In the genomic region with DNA sequence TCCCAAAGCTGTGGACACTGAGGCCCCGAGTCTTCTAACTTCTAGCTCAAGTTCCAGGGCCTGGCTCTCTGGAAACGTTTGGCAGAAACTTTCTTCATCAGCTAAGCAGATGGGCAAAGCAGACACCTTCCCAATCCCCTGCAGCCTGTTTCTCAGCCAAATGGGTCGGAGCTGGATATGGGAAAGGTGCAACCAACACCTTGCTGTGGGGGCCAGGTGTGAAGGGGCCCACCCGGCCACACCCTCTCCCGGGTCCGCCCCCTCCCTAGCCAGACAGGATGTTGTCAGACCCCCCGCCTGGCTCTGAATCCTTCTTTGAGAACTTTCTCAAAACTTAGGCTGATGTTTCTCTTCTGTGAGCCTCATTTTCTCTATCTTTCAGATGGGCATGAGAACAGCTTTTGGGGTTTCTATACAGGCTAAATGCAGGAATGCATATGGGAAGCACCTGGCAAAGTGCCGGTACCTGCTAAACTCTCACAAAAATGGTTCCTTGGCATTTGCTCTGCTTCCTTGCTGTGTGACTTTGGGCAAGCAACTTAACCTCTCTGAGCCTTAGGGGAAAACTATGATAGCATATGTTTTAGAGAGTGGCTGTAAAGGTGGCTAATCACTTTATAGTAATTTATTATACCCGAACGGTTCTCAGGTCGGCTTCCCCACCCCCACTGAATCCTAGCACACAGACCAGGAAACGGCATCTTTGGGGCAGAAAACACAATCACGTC, we compare ENCODE assay signal across 12 cellular contexts. TPM values are rescaled to one million over a fixed set of nuclear protein-coding genes. Genes with fewer than 3 reads are reported as not detected.
DNase-seq lines count a peak whose midpoint lies in the region; ATAC-seq and TF ChIP-seq lines count a peak whose summit lies in the region.
"Had no signal": no experiment of that assay in that cellular context is flagged by ENCODE, and none has a peak within 500 bp of the region (broad histone marks: within the 10 kb centered on the region; RNA-seq: fewer than 3 reads in every experiment).

No MANE protein-coding gene starts in this region.

- H3K4me3 ChIP-seq in GM23338 = peak overlapping the region; percentile 90
- H3K4me3 ChIP-seq in adipocyte (ENCODE audit: low read length) = peak overlapping the region; percentile 96

- H3K27me3 Mint-ChIP-seq in GM23338 (ENCODE audit: insufficient read depth, low read depth, poor library complexity) = peaks cover 32% of the 10 kb centered on the region
- peaks cover 4 to 16% (median 11%) of the 10 kb centered on the region in 3 donors for H3K27me3 Mint-ChIP-seq in immature natural killer cell (ENCODE audit: low read depth in 3 of 3)
- peaks cover 13 to 17% of the 10 kb centered on the region in 2 donors for H3K27me3 Mint-ChIP-seq in stimulated activated naive B cell treated with anti-CD40 and anti-IgM and Interleukin-4, amounts not matched to agents 10 μg/mL and 1 μg/mL and 100 μg/mL, for 72 hours
- peaks cover 25% of the 10 kb centered on the region for H3K27me3 Mint-ChIP-seq in activated T-helper 2 cell treated with anti-CD3 and anti-CD28 coated beads, Interferon-gamma antibody, Interleukin-2, Interleukin-4, amounts not matched to agents 10 μg/mL and 5 μg/mL and 100 μg/mL, durations not matched to agents 14 hours and 24 hours and 36 hours (ENCODE audit: low read depth)

- DNase-seq in GM23338 (ENCODE audit: low spot score) (no peak), adipocyte (ENCODE audit: low read depth) (peak; percentile 15), immature natural killer cell (no peak), AG08395 (ENCODE audit: low spot score) (no peak)
- DNase-seq in stimulated activated naive B cell treated with anti-CD40 and anti-IgM and Interleukin-4, amounts not matched to agents 10 μg/mL and 1 μg/mL and 100 μg/mL, for 72 hours = no peak
- DNase-seq in activated T-helper 2 cell treated with anti-CD3 and anti-CD28 coated beads, Interferon-gamma antibody, Interleukin-2, Interleukin-4, amounts not matched to agents 10 μg/mL and 5 μg/mL and 100 μg/mL, durations not matched to agents 14 hours and 24 hours and 36 hours (ENCODE audit: low spot score) = no peak
- DNase-seq: GF-D8; KBM-7; stimulated activated CD4-positive, alpha-beta T cell treated with anti-CD3 and anti-CD28 coated beads, Interleukin-1b, Interleukin-23, amount 100 ng/mL, for 48 hours had no signal

- H3F3A ChIP-seq in GM23338 (replicated peaks; ENCODE audit: low read depth) = 0 out of 2 replicates have a peak, but pooled peaks cover 23% of the 10 kb centered on the region

- no peaks in the 10 kb centered on the region for H3K36me3 ChIP-seq in GM23338 (ENCODE audit: insufficient read depth)
- peaks cover 30% of the 10 kb centered on the region for H3K36me3 ChIP-seq in adipocyte (ENCODE audit: control insufficient read depth, insufficient read depth, low read length, severe bottlenecking)

- peak overlapping the region; percentile 99 for H3K4me2 ChIP-seq in GM23338

- H2AFZ ChIP-seq in GM23338 = no peak overlapping the region

- no peaks in the 10 kb centered on the region for H3K9me2 ChIP-seq in GM23338 (ENCODE audit: insufficient read depth)

- H3K36me3 Mint-ChIP-seq in GM23338 (ENCODE audit: low read depth) = peaks cover 31% of the 10 kb centered on the region
- no peaks in the 10 kb centered on the region for H3K36me3 Mint-ChIP-seq in immature natural killer cell
- peaks cover 3% of the 10 kb centered on the region in 2 donors for H3K36me3 Mint-ChIP-seq in stimulated activated naive B cell treated with anti-CD40 and anti-IgM and Interleukin-4, amounts not matched to agents 10 μg/mL and 1 μg/mL and 100 μg/mL, for 72 hours
- no peaks in the 10 kb centered on the region for H3K36me3 Mint-ChIP-seq in activated T-helper 2 cell treated with anti-CD3 and anti-CD28 coated beads, Interferon-gamma antibody, Interleukin-2, Interleukin-4, amounts not matched to agents 10 μg/mL and 5 μg/mL and 100 μg/mL, durations not matched to agents 14 hours and 24 hours and 36 hours (ENCODE audit: low read depth)

- peak overlapping the region; percentile 94 for H3K9ac ChIP-seq in adipocyte (ENCODE audit: low read length)

- TF ChIP-seq CTCF in GM23338 (conservative IDR thresholded peaks at IDR 0.05; ENCODE audit: low read depth in 2 of 2) = no peak

- H3K27me3 ChIP-seq in GM23338 (ENCODE audit: insufficient read depth) = peaks cover 39% of the 10 kb centered on the region
- H3K27me3 ChIP-seq in adipocyte (replicated peaks; ENCODE audit: control insufficient read depth, insufficient read depth, low read length) = no peaks in the 10 kb centered on the region

- no peaks in the 10 kb centered on the region for H3K9me3 ChIP-seq in adipocyte (ENCODE audit: control insufficient read depth, low read length)

- H3K4me1 Mint-ChIP-seq in GM23338 = peaks cover 84% of the 10 kb centered on the region
- peaks cover 22 to 23% of the 10 kb centered on the region in 2 donors for H3K4me1 Mint-ChIP-seq in immature natural killer cell
- H3K4me1 Mint-ChIP-seq in stimulated activated naive B cell treated with anti-CD40 and anti-IgM and Interleukin-4, amounts not matched to agents 10 μg/mL and 1 μg/mL and 100 μg/mL, for 72 hours = peaks cover 21 to 35% of the 10 kb centered on the region in 2 donors
- peaks cover 13% of the 10 kb centered on the region for H3K4me1 Mint-ChIP-seq in activated T-helper 2 cell treated with anti-CD3 and anti-CD28 coated beads, Interferon-gamma antibody, Interleukin-2, Interleukin-4, amounts not matched to agents 10 μg/mL and 5 μg/mL and 100 μg/mL, durations not matched to agents 14 hours and 24 hours and 36 hours (ENCODE audit: low read depth)

- no peak overlapping the region for H3K27ac ChIP-seq in GM23338 (ENCODE audit: low read depth)

- intact Hi-C loops in activated T-helper 2 cell treated with anti-CD3 and anti-CD28 coated beads, Interferon-gamma antibody, Interleukin-2, Interleukin-4, amounts not matched to agents 10 μg/mL and 5 μg/mL and 100 μg/mL, durations not matched to agents 14 hours and 24 hours and 36 hours (cut with micrococcal nuclease) = no loop called here

- ATAC-seq in GM23338 (no peak), HG03342 (IDR thresholded peaks at IDR 0.05; ENCODE audit: unreplicated experiment) (no peak), HG03457 (IDR thresholded peaks at IDR 0.05; ENCODE audit: unreplicated experiment) (no peak)
- ATAC-seq in stimulated activated naive B cell treated with anti-CD40 and anti-IgM and Interleukin-4, amounts not matched to agents 10 μg/mL and 1 μg/mL and 100 μg/mL, for 72 hours (replicated peaks) = no peak
- ATAC-seq: left lobe of liver had no signal

- H3K4me1 ChIP-seq in GM23338 (ENCODE audit: insufficient read depth) (peaks cover 71% of the 10 kb centered on the region), adipocyte (ENCODE audit: control insufficient read depth, insufficient read depth, low read length) (peaks cover 56% of the 10 kb centered on the region)

- peaks cover 9% of the 10 kb centered on the region for H3K79me2 ChIP-seq in GM23338 (replicated peaks; ENCODE audit: insufficient read depth)

- peaks cover 3% of the 10 kb centered on the region; the same call in 1 of the 3 replicates for H3K9me3 Mint-ChIP-seq in GM23338
- no peaks in the 10 kb centered on the region for H3K9me3 Mint-ChIP-seq in immature natural killer cell
- no peaks in the 10 kb centered on the region for H3K9me3 Mint-ChIP-seq in stimulated activated naive B cell treated with anti-CD40 and anti-IgM and Interleukin-4, amounts not matched to agents 10 μg/mL and 1 μg/mL and 100 μg/mL, for 72 hours
- H3K9me3 Mint-ChIP-seq in activated T-helper 2 cell treated with anti-CD3 and anti-CD28 coated beads, Interferon-gamma antibody, Interleukin-2, Interleukin-4, amounts not matched to agents 10 μg/mL and 5 μg/mL and 100 μg/mL, durations not matched to agents 14 hours and 24 hours and 36 hours = no peaks in the 10 kb centered on the region

- peaks cover 7% of the 10 kb centered on the region; the same call in 1 of the 2 replicates for H4K20me1 ChIP-seq in GM23338 (replicated peaks; ENCODE audit: insufficient read depth)

- H3K4me3 Mint-ChIP-seq in GM23338 = peak overlapping the region; percentile 86
- H3K4me3 Mint-ChIP-seq in immature natural killer cell = peak overlapping the region in 3 of 5 donors; percentile 2 to 42 (median 40)
- H3K4me3 Mint-ChIP-seq in stimulated activated naive B cell treated with anti-CD40 and anti-IgM and Interleukin-4, amounts not matched to agents 10 μg/mL and 1 μg/mL and 100 μg/mL, for 72 hours = no peak overlapping the region
- no peak overlapping the region for H3K4me3 Mint-ChIP-seq in activated T-helper 2 cell treated with anti-CD3 and anti-CD28 coated beads, Interferon-gamma antibody, Interleukin-2, Interleukin-4, amounts not matched to agents 10 μg/mL and 5 μg/mL and 100 μg/mL, durations not matched to agents 14 hours and 24 hours and 36 hours (ENCODE audit: low read depth)

- H3K27ac Mint-ChIP-seq in GM23338 (no peak overlapping the region), immature natural killer cell (no peak overlapping the region)
- H3K27ac Mint-ChIP-seq in stimulated activated naive B cell treated with anti-CD40 and anti-IgM and Interleukin-4, amounts not matched to agents 10 μg/mL and 1 μg/mL and 100 μg/mL, for 72 hours = peak overlapping the region; percentile 88
- H3K27ac Mint-ChIP-seq in activated T-helper 2 cell treated with anti-CD3 and anti-CD28 coated beads, Interferon-gamma antibody, Interleukin-2, Interleukin-4, amounts not matched to agents 10 μg/mL and 5 μg/mL and 100 μg/mL, durations not matched to agents 14 hours and 24 hours and 36 hours = no peak overlapping the region

RNA-seq across cellular contexts. Expression of a gene that starts 1.8 kb away (rescaled TPM):
- 2.9 and 4.2 TPM in 2 replicates for total RNA-seq in GM23338 (2014; rRNA removed; shearing (Covaris generic))
- polyA plus RNA-seq in GM23338 (2016; fragmentation: Nextera tagmentation; extraction: Ambion mirVana) (7.9 and 8.4 TPM in 2 replicates), immature natural killer cell (under 1 TPM in 2 of 3 donors, not detected in 1; 0.36 to 0.68 TPM)
- total RNA-seq in activated T-helper 2 cell treated with anti-CD3 and anti-CD28 coated beads, Interferon-gamma antibody, Interleukin-2, Interleukin-4, amounts not matched to agents 10 μg/mL and 5 μg/mL and 100 μg/mL, durations not matched to agents 14 hours and 24 hours and 36 hours = 1.3 and 1.6 TPM in 2 replicates

RNA-seq across cellular contexts. Expression of a gene that starts 48.4 kb away (rescaled TPM):
- total RNA-seq in GM23338 (2014; rRNA removed; shearing (Covaris generic)) = 211 and 279 TPM in 2 replicates
- polyA plus RNA-seq in GM23338 (2016; fragmentation: Nextera tagmentation; extraction: Ambion mirVana) (153 and 155 TPM in 2 replicates), immature natural killer cell (100 to 1,000 TPM in 1 of 3 donors, 10 to 100 TPM in 2; 87.1 to 104 (median 97.6) TPM)
- 64.0 and 67.6 TPM in 2 replicates for total RNA-seq in activated T-helper 2 cell treated with anti-CD3 and anti-CD28 coated beads, Interferon-gamma antibody, Interleukin-2, Interleukin-4, amounts not matched to agents 10 μg/mL and 5 μg/mL and 100 μg/mL, durations not matched to agents 14 hours and 24 hours and 36 hours

Comparison
In these comparisons a context has a peak if more than half of its experiments do, and no peak if none do; other contexts are left out.
1. H3K4me3 Mint-ChIP-seq: peak in GM23338 (single experiment) and immature natural killer cell (3 of 5); none in stimulated activated naive B cell treated with anti-CD40 and anti-IgM and Interleukin-4, amounts not matched to agents 10 μg/mL and 1 μg/mL and 100 μg/mL, for 72 hours (0 of 2) and activated T-helper 2 cell treated with anti-CD3 and anti-CD28 coated beads, Interferon-gamma antibody, Interleukin-2, Interleukin-4, amounts not matched to agents 10 μg/mL and 5 μg/mL and 100 μg/mL, durations not matched to agents 14 hours and 24 hours and 36 hours (single experiment).